ENCODE assay signal across 1 cellular context in genomic region chr16:4404247-4404966, GRCh38.
TF ChIP-seq lines count a peak whose summit lies in the region.

No MANE protein-coding gene starts in this region.

TF ChIP-seq in GM23338, 12 proteins besides CTCF, POLR2A, EP300 and RAD21 (continued from another document):
- no peak for TF ChIP-seq REST (IDR thresholded peaks at IDR 0.05; ENCODE audit: unreplicated experiment)
- TF ChIP-seq POLR2AphosphoS5 (IDR thresholded peaks at IDR 0.05; ENCODE audit: low read depth), result no peak; the same call in 1 of the 2 replicates
- TF ChIP-seq JUNB (IDR thresholded peaks at IDR 0.05; ENCODE audit: unreplicated experiment), result no peak
- no peak for TF ChIP-seq ETS1 (IDR thresholded peaks at IDR 0.05)
